ENCODE assay signal across 9 cellular contexts in genomic region chr1:184025242-184025675, GRCh38. TPM values are rescaled to one million over a fixed set of nuclear protein-coding genes. Genes with fewer than 3 reads are reported as not detected.
DNase-seq lines count a peak whose midpoint lies in the region; ATAC-seq and TF ChIP-seq lines count a peak whose summit lies in the region.
"Had no signal": no experiment of that assay in that cellular context is flagged by ENCODE, and none has a peak within 500 bp of the region (broad histone marks: within the 10 kb centered on the region; RNA-seq: fewer than 3 reads in every experiment).

No MANE protein-coding gene starts in this region.

- in situ Hi-C loops in astrocyte of the spinal cord (cut with HindIII; ENCODE audit: low sequenced_read_pairs): no loop called here

- no peaks in the 10 kb centered on the region for H3K4me1 ChIP-seq in MM.1S (ENCODE audit: low read length)

- H3K79me2 ChIP-seq in MM.1S (ENCODE audit: low read length): no peaks in the 10 kb centered on the region

- no peak overlapping the region for H3K4me2 ChIP-seq in MM.1S (ENCODE audit: low read depth, low read length)

- TF ChIP-seq CTCF in MM.1S (IDR thresholded peaks at IDR 0.05; ENCODE audit: low read length): no peak
- TF ChIP-seq CTCF in astrocyte of the spinal cord (IDR thresholded peaks at IDR 0.05; ENCODE audit: low read depth, low read length): no peak
- no peak for TF ChIP-seq CTCF in nephron progenitor cell (IDR thresholded peaks at IDR 0.05)
- TF ChIP-seq CTCF in omental fat pad (IDR thresholded peaks at IDR 0.05): no peak

- intact Hi-C loops in activated T-helper 2 cell treated with anti-CD3 and anti-CD28 coated beads, Interferon-gamma antibody, Interleukin-2, Interleukin-4, amounts not matched to agents 10 μg/mL and 5 μg/mL and 100 μg/mL, durations not matched to agents 14 hours and 24 hours and 36 hours (cut with micrococcal nuclease): no loop called here

- H3K36me3 ChIP-seq in MM.1S (replicated peaks; ENCODE audit: insufficient read depth, low read length): no peaks in the 10 kb centered on the region

- H3K36me3 Mint-ChIP-seq in nephron progenitor cell (ENCODE audit: low read depth): no peaks in the 10 kb centered on the region
- H3K36me3 Mint-ChIP-seq in activated T-helper 2 cell treated with anti-CD3 and anti-CD28 coated beads, Interferon-gamma antibody, Interleukin-2, Interleukin-4, amounts not matched to agents 10 μg/mL and 5 μg/mL and 100 μg/mL, durations not matched to agents 14 hours and 24 hours and 36 hours (ENCODE audit: low read depth): no peaks in the 10 kb centered on the region

- ATAC-seq in HG02938 (IDR thresholded peaks at IDR 0.05; ENCODE audit: unreplicated experiment) (no peak), omental fat pad (ENCODE audit: low FRiP score) (no peak)

- H2AFZ ChIP-seq in MM.1S (ENCODE audit: low read length): no peak overlapping the region

- H3K27me3 Mint-ChIP-seq in nephron progenitor cell (ENCODE audit: low read depth, poor library complexity): no peaks in the 10 kb centered on the region
- H3K27me3 Mint-ChIP-seq in activated T-helper 2 cell treated with anti-CD3 and anti-CD28 coated beads, Interferon-gamma antibody, Interleukin-2, Interleukin-4, amounts not matched to agents 10 μg/mL and 5 μg/mL and 100 μg/mL, durations not matched to agents 14 hours and 24 hours and 36 hours (ENCODE audit: low read depth): peaks cover 47% of the 10 kb centered on the region

- H3K27me3 ChIP-seq in MM.1S (replicated peaks; ENCODE audit: insufficient read depth, low read length): no peaks in the 10 kb centered on the region

- H3K9me3 Mint-ChIP-seq in nephron progenitor cell: no peaks in the 10 kb centered on the region
- no peaks in the 10 kb centered on the region for H3K9me3 Mint-ChIP-seq in activated T-helper 2 cell treated with anti-CD3 and anti-CD28 coated beads, Interferon-gamma antibody, Interleukin-2, Interleukin-4, amounts not matched to agents 10 μg/mL and 5 μg/mL and 100 μg/mL, durations not matched to agents 14 hours and 24 hours and 36 hours

- H3K27ac Mint-ChIP-seq in nephron progenitor cell: peak overlapping the region; percentile 85
- no peak overlapping the region for H3K27ac Mint-ChIP-seq in activated T-helper 2 cell treated with anti-CD3 and anti-CD28 coated beads, Interferon-gamma antibody, Interleukin-2, Interleukin-4, amounts not matched to agents 10 μg/mL and 5 μg/mL and 100 μg/mL, durations not matched to agents 14 hours and 24 hours and 36 hours
- H3K27ac Mint-ChIP-seq: activated CD4-positive, alpha-beta T cell treated with anti-CD3 and anti-CD28 coated beads, Interleukin-2, amount 10 ng/mL, durations not matched to agents 24 days and 14 days had no signal

- H3F3A ChIP-seq in MM.1S (ENCODE audit: insufficient read depth, low read length): no peaks in the 10 kb centered on the region

- H3K9ac ChIP-seq in MM.1S (ENCODE audit: low read length): no peak overlapping the region

- H4K20me1 ChIP-seq in MM.1S (ENCODE audit: insufficient read depth, low read length): no peaks in the 10 kb centered on the region

- no peak overlapping the region for H3K27ac ChIP-seq in MM.1S (ENCODE audit: low read length)

- no peaks in the 10 kb centered on the region for H3K9me2 ChIP-seq in MM.1S (replicated peaks; ENCODE audit: insufficient read depth, low read length)

- DNase-seq in COLO829 (ENCODE audit: low spot score): peak; percentile 75
- DNase-seq in MM.1S: peak; percentile 25
- DNase-seq in astrocyte of the spinal cord (ENCODE audit: low read depth, low spot score): peak; percentile 94
- no peak for DNase-seq in nephron progenitor cell
- DNase-seq in A172 (ENCODE audit: low spot score): no peak
- no peak for DNase-seq in activated T-helper 2 cell treated with anti-CD3 and anti-CD28 coated beads, Interferon-gamma antibody, Interleukin-2, Interleukin-4, amounts not matched to agents 10 μg/mL and 5 μg/mL and 100 μg/mL, durations not matched to agents 14 hours and 24 hours and 36 hours (ENCODE audit: low spot score)
- no peak for DNase-seq in omental fat pad (ENCODE audit: low spot score)
- DNase-seq: activated CD4-positive, alpha-beta T cell treated with anti-CD3 and anti-CD28 coated beads, Interleukin-2, amount 10 ng/mL, durations not matched to agents 24 days and 14 days had no signal

- no peaks in the 10 kb centered on the region for H3K9me3 ChIP-seq in MM.1S (replicated peaks; ENCODE audit: insufficient read depth, low read length)

- H3K4me1 Mint-ChIP-seq in nephron progenitor cell: peaks cover 46% of the 10 kb centered on the region
- H3K4me1 Mint-ChIP-seq in activated T-helper 2 cell treated with anti-CD3 and anti-CD28 coated beads, Interferon-gamma antibody, Interleukin-2, Interleukin-4, amounts not matched to agents 10 μg/mL and 5 μg/mL and 100 μg/mL, durations not matched to agents 14 hours and 24 hours and 36 hours (ENCODE audit: low read depth): no peaks in the 10 kb centered on the region
- H3K4me1 Mint-ChIP-seq: activated CD4-positive, alpha-beta T cell treated with anti-CD3 and anti-CD28 coated beads, Interleukin-2, amount 10 ng/mL, durations not matched to agents 24 days and 14 days had no signal

- H3K4me3 Mint-ChIP-seq in nephron progenitor cell: peak overlapping the region; percentile 7
- no peak overlapping the region for H3K4me3 Mint-ChIP-seq in activated T-helper 2 cell treated with anti-CD3 and anti-CD28 coated beads, Interferon-gamma antibody, Interleukin-2, Interleukin-4, amounts not matched to agents 10 μg/mL and 5 μg/mL and 100 μg/mL, durations not matched to agents 14 hours and 24 hours and 36 hours (ENCODE audit: low read depth)
- H3K4me3 Mint-ChIP-seq: activated CD4-positive, alpha-beta T cell treated with anti-CD3 and anti-CD28 coated beads, Interleukin-2, amount 10 ng/mL, durations not matched to agents 24 days and 14 days had no signal

- no peak overlapping the region for H3K4me3 ChIP-seq in MM.1S (ENCODE audit: low read length)
- no peak overlapping the region for H3K4me3 ChIP-seq in astrocyte of the spinal cord (ENCODE audit: low read depth, low read length)

RNA-seq across cellular contexts. Expression of gene COLGALT2, which starts 12.3 kb away (rescaled TPM):
- 1.1 and 1.2 TPM in 2 replicates for total RNA-seq in A172 (2014; rRNA removed; shearing (Covaris generic))
- 0.59 and 0.74 TPM in 2 replicates for total RNA-seq in activated T-helper 2 cell treated with anti-CD3 and anti-CD28 coated beads, Interferon-gamma antibody, Interleukin-2, Interleukin-4, amounts not matched to agents 10 μg/mL and 5 μg/mL and 100 μg/mL, durations not matched to agents 14 hours and 24 hours and 36 hours
- total RNA-seq in omental fat pad: 1 to 10 TPM in 3 of 4 donors, under 1 TPM in 1; 0.72 to 6.1 (median 1.7) TPM

RNA-seq across cellular contexts. Expression of gene TSEN15, which starts 26.3 kb away (rescaled TPM):
- total RNA-seq in A172 (2014; rRNA removed; shearing (Covaris generic)): 154 and 167 TPM in 2 replicates
- 35.1 TPM in 2 replicates for total RNA-seq in activated T-helper 2 cell treated with anti-CD3 and anti-CD28 coated beads, Interferon-gamma antibody, Interleukin-2, Interleukin-4, amounts not matched to agents 10 μg/mL and 5 μg/mL and 100 μg/mL, durations not matched to agents 14 hours and 24 hours and 36 hours
- total RNA-seq in omental fat pad: 10 to 100 TPM; 16.2 to 29.0 (median 23.8) TPM

Comparison
In these comparisons a context has a peak if more than half of its experiments do, and no peak if none do; other contexts are left out.
1. DNase-seq: peak in COLO829 (single experiment), MM.1S (single experiment) and astrocyte of the spinal cord (single experiment); none in nephron progenitor cell (single experiment), A172 (single experiment), activated T-helper 2 cell treated with anti-CD3 and anti-CD28 coated beads, Interferon-gamma antibody, Interleukin-2, Interleukin-4, amounts not matched to agents 10 μg/mL and 5 μg/mL and 100 μg/mL, durations not matched to agents 14 hours and 24 hours and 36 hours (single experiment) and omental fat pad (single experiment).